ENCODE assay signal across 10 cellular contexts in the genomic region with DNA sequence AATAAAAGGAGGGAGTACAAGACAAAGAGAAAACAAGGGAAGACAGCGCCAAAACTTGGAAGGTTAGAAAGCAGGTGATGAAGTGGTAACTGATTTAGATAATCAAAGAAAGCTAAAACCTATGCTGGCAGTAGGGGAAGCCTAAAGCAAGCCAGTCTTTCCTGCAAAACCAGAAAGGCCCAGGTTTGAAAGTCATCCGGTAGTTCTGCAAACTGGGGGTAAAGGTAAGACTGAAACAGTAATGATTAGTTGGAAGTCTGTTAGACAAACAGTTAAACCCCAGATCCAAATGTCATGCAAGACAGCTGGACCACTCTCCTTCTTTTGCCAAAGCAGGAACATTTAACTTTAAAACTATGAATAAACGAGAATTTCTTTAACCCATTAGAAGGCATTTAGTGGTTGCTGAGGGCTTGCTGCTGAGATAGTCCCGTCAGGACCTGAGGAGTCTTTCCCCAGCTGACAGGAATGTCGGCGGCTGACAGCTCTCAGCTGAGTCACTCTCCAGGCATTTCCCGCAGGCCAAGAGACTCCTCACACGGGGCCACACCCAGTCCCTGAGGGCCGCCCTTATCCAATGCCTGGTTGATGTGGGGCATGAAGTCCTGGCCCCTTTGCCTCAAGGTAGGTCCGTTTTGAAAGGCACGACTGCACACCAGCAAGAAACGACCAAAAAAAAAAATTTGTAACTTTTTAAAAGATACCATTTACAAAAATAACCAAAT. TPM values are rescaled to one million over a fixed set of nuclear protein-coding genes. Genes with fewer than 3 reads are reported as not detected.
DNase-seq lines count a peak whose midpoint lies in the region; ATAC-seq and TF ChIP-seq lines count a peak whose summit lies in the region.
"Had no signal": no experiment of that assay in that cellular context is flagged by ENCODE, and none has a peak within 500 bp of the region (broad histone marks: within the 10 kb centered on the region; RNA-seq: fewer than 3 reads in every experiment).

No MANE protein-coding gene starts in this region.

- H4K20me1 ChIP-seq in osteoblast (ENCODE audit: insufficient read depth, low read length) = no peaks in the 10 kb centered on the region

- peak overlapping the region; percentile 31 for H3K27ac ChIP-seq in osteoblast (ENCODE audit: low read depth, low read length)

- H3K4me2 ChIP-seq in osteoblast (ENCODE audit: insufficient read depth, low read length) = peak overlapping the region; percentile 68

- ATAC-seq in HG03159 (IDR thresholded peaks at IDR 0.05; ENCODE audit: unreplicated experiment) (no peak), GM18519 (IDR thresholded peaks at IDR 0.05; ENCODE audit: low FRiP score, unreplicated experiment) (no peak)

- no peaks in the 10 kb centered on the region for H3K79me2 ChIP-seq in osteoblast (ENCODE audit: insufficient read depth, low read length)

- H2AFZ ChIP-seq in osteoblast (ENCODE audit: low read length) = peak overlapping the region; percentile 15

- H3K9me3 ChIP-seq in osteoblast (ENCODE audit: low read depth, low read length) = no peaks in the 10 kb centered on the region

- DNase-seq in Daoy (ENCODE audit: low read depth) (peak; percentile 95), RKO (ENCODE audit: low spot score) (peak; percentile 86), fibroblast of pulmonary artery (ENCODE audit: low read depth) (peak; percentile 83), osteoblast (ENCODE audit: insufficient read length, low spot score, missing footprints) (peak; percentile 94), NCI-H187 treated with DMSO at 0.1 percent for 48 hours (lab: John Stamatoyannopoulos, UW) (no peak)
- DNase-seq in stimulated activated naive CD4-positive, alpha-beta T cell (lab: John Stamatoyannopoulos, UW) = no peak
- DNase-seq: NCI-H510A; stimulated activated CD4-positive, alpha-beta T cell treated with anti-CD3 and anti-CD28 coated beads, Interleukin-4, amount 100 ng/mL, for 4 hours had no signal

- no peaks in the 10 kb centered on the region for H3K27me3 ChIP-seq in osteoblast (ENCODE audit: insufficient read depth, low read length)

- no peaks in the 10 kb centered on the region for H3K36me3 ChIP-seq in osteoblast (ENCODE audit: insufficient read depth, low read length)

- TF ChIP-seq CTCF in fibroblast of pulmonary artery (IDR thresholded peaks at IDR 0.05; ENCODE audit: low read length, missing control alignments) = no peak
- no peak for TF ChIP-seq CTCF in osteoblast (IDR thresholded peaks at IDR 0.05; ENCODE audit: extremely low read depth, low read depth, low read length)

- peaks cover 15% of the 10 kb centered on the region for H3K4me1 ChIP-seq in osteoblast (ENCODE audit: insufficient read depth, low read length)

- no peak overlapping the region for H3K4me3 ChIP-seq in fibroblast of pulmonary artery (replicated peaks; ENCODE audit: low read depth, low read length)
- H3K4me3 ChIP-seq in osteoblast (ENCODE audit: insufficient read depth, low read length) = peak overlapping the region; percentile 31

RNA-seq across cellular contexts. Expression of gene CFAP300, which starts 36.3 kb away (rescaled TPM):
- total RNA-seq in Daoy (2014; rRNA removed; shearing (Covaris generic)) = 1.9 and 4.1 TPM in 2 replicates
- 6.5 and 11.5 TPM in 2 replicates for total RNA-seq in osteoblast

Comparison
In these comparisons a context has a peak if more than half of its experiments do, and no peak if none do; other contexts are left out.
1. DNase-seq: peak in Daoy (single experiment), RKO (single experiment), fibroblast of pulmonary artery (single experiment) and osteoblast (single experiment); none in NCI-H187 treated with DMSO at 0.1 percent for 48 hours (single experiment) and stimulated activated naive CD4-positive, alpha-beta T cell (0 of 6).